In the genomic region with DNA sequence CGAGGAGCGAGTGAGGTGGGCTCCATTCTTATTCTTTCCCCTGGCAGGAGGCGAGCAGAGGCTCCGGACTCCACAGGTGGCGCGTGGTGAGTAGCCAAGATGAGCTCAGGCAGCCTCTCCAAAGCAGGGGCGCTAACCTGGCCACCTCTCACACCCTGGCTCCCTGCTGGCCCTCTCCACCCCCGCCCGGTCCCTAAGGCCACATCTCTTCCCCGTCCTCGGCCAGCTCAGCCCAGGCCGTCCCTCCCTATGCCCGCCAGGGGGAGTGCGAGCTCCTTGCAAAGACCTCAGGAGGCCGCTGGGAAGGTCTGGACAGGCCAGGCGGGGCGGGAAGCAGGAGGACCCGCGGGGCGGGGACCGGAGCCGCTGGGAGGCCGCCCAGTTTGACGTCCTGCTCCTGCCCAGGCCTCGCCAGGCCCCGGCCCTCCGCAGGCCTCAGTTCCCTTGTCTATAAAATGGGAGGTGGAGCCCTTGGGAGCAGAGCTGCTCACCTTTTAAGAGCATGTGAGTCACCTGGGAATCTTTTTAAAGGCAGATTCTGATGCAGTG, we compare ENCODE assay signal across 8 cellular contexts. TPM values are rescaled to one million over a fixed set of nuclear protein-coding genes. Genes with fewer than 3 reads are reported as not detected.
DNase-seq lines count a peak whose midpoint lies in the region; ATAC-seq and TF ChIP-seq lines count a peak whose summit lies in the region.

No MANE protein-coding gene starts in this region.

- H3K27me3 Mint-ChIP-seq in CD4-positive, CD25-positive, alpha-beta regulatory T cell = peaks cover 24% of the 10 kb centered on the region
- H3K27me3 Mint-ChIP-seq in nephron progenitor cell (ENCODE audit: low read depth, poor library complexity) = peaks cover 14% of the 10 kb centered on the region

- H3K27ac Mint-ChIP-seq in CD4-positive, CD25-positive, alpha-beta regulatory T cell = no peak overlapping the region
- no peak overlapping the region for H3K27ac Mint-ChIP-seq in nephron progenitor cell

- no peak overlapping the region for H3K27ac ChIP-seq in CD4-positive, CD25-positive, alpha-beta regulatory T cell (ENCODE audit: insufficient read depth, low read length, poor library complexity, severe bottlenecking)
- no peak overlapping the region for H3K27ac ChIP-seq in OCI-LY3 (ENCODE audit: low read length)

- peak overlapping the region; percentile 98 for H2AFZ ChIP-seq in OCI-LY3 (ENCODE audit: low read depth, low read length)

- peak overlapping the region; percentile 51 for H3K9ac ChIP-seq in OCI-LY3 (ENCODE audit: low read length)

- no peaks in the 10 kb centered on the region for H4K20me1 ChIP-seq in OCI-LY3 (ENCODE audit: insufficient read depth, low read length)

- H3K4me1 Mint-ChIP-seq in CD4-positive, CD25-positive, alpha-beta regulatory T cell = peaks cover 0 to 8% (median 0%) of the 10 kb centered on the region in 4 donors
- H3K4me1 Mint-ChIP-seq in nephron progenitor cell = peaks cover 14% of the 10 kb centered on the region

- H3K9me3 Mint-ChIP-seq in CD4-positive, CD25-positive, alpha-beta regulatory T cell = peaks cover 0 to 1% (median 0%) of the 10 kb centered on the region in 7 donors
- no peaks in the 10 kb centered on the region for H3K9me3 Mint-ChIP-seq in nephron progenitor cell

- no peak overlapping the region for H3K4me3 ChIP-seq in CD4-positive, CD25-positive, alpha-beta regulatory T cell (ENCODE audit: low read depth, low read length)
- H3K4me3 ChIP-seq in OCI-LY3 (ENCODE audit: low read length) = peak overlapping the region; percentile 69

- ATAC-seq in CD4-positive, CD25-positive, alpha-beta regulatory T cell (ENCODE audit: low read depth in 2 of 2) = peak; percentile 36 to 62
- ATAC-seq in GM19452 (IDR thresholded peaks at IDR 0.05; ENCODE audit: unreplicated experiment) = peak; percentile 78

- DNase-seq in CD4-positive, CD25-positive, alpha-beta regulatory T cell = peak; percentile 20 to 67 (median 42)
- DNase-seq in HuH-7 (ENCODE audit: low spot score) (peak; percentile 97), activated T-cell treated with anti-CD3 and anti-CD28 coated beads for 48 hours (ENCODE audit: low read depth) (peak; percentile 65), fibroblast of gingiva (ENCODE audit: low read depth) (peak; percentile 92), nephron progenitor cell (peak; percentile 97)
- DNase-seq in stimulated activated naive CD4-positive, alpha-beta T cell treated with Interleukin-2 at 50 U/mL for 16 hours (lab: John Stamatoyannopoulos, UW) = peak; percentile 46

- no peaks in the 10 kb centered on the region for H3K27me3 ChIP-seq in CD4-positive, CD25-positive, alpha-beta regulatory T cell (ENCODE audit: control insufficient read depth, insufficient read depth, low read length)
- H3K27me3 ChIP-seq in OCI-LY3 (ENCODE audit: low read depth, low read length) = peaks cover 5% of the 10 kb centered on the region

- no peak overlapping the region for H3K4me3 Mint-ChIP-seq in CD4-positive, CD25-positive, alpha-beta regulatory T cell
- no peak overlapping the region for H3K4me3 Mint-ChIP-seq in nephron progenitor cell

- no peaks in the 10 kb centered on the region for H3K9me3 ChIP-seq in CD4-positive, CD25-positive, alpha-beta regulatory T cell (ENCODE audit: control insufficient read depth in 2 of 2, low read length in 2 of 2)
- no peaks in the 10 kb centered on the region for H3K9me3 ChIP-seq in OCI-LY3 (ENCODE audit: insufficient read depth, low read length)

- peak overlapping the region; percentile 65 for H3K4me2 ChIP-seq in OCI-LY3 (ENCODE audit: low read length)

- peaks cover 1% of the 10 kb centered on the region for H3K36me3 Mint-ChIP-seq in CD4-positive, CD25-positive, alpha-beta regulatory T cell
- H3K36me3 Mint-ChIP-seq in nephron progenitor cell (ENCODE audit: low read depth) = no peaks in the 10 kb centered on the region

- H3K36me3 ChIP-seq in CD4-positive, CD25-positive, alpha-beta regulatory T cell (ENCODE audit: control insufficient read depth, insufficient read depth, low read length) = no peaks in the 10 kb centered on the region
- no peaks in the 10 kb centered on the region for H3K36me3 ChIP-seq in OCI-LY3 (replicated peaks; ENCODE audit: low read depth, low read length)

- peaks cover 9% of the 10 kb centered on the region for H3K4me1 ChIP-seq in CD4-positive, CD25-positive, alpha-beta regulatory T cell (ENCODE audit: control insufficient read depth, insufficient read depth, low read length, poor library complexity, severe bottlenecking)
- peaks cover 6% of the 10 kb centered on the region; the same call in 1 of the 2 replicates for H3K4me1 ChIP-seq in OCI-LY3 (ENCODE audit: low read length)

- TF ChIP-seq CTCF in OCI-LY3 (IDR thresholded peaks at IDR 0.05; ENCODE audit: low read depth, low read length) (peak; percentile 87), nephron progenitor cell (IDR thresholded peaks at IDR 0.05) (peak; percentile 90)

- no peaks in the 10 kb centered on the region for H3K79me2 ChIP-seq in OCI-LY3 (ENCODE audit: low read length)

RNA-seq across cellular contexts. Expression of gene GGTA1, which starts 46.3 kb away (rescaled TPM):
- 0.69 TPM for total RNA-seq in CD4-positive, CD25-positive, alpha-beta regulatory T cell
- not detected for polyA plus RNA-seq in CD4-positive, CD25-positive, alpha-beta regulatory T cell

Comparison
In these comparisons a context has a peak if more than half of its experiments do, and no peak if none do; other contexts are left out.
1. DNase-seq: peak in every context shown above with its lines; median percentile 97 in HuH-7; 97 in nephron progenitor cell; 92 in fibroblast of gingiva; 65 in activated T-cell treated with anti-CD3 and anti-CD28 coated beads for 48 hours; 46 in stimulated activated naive CD4-positive, alpha-beta T cell treated with Interleukin-2 at 50 U/mL for 16 hours; 42 in CD4-positive, CD25-positive, alpha-beta regulatory T cell.